22 cellular contexts compared by ENCODE assay signal in the genomic region with DNA sequence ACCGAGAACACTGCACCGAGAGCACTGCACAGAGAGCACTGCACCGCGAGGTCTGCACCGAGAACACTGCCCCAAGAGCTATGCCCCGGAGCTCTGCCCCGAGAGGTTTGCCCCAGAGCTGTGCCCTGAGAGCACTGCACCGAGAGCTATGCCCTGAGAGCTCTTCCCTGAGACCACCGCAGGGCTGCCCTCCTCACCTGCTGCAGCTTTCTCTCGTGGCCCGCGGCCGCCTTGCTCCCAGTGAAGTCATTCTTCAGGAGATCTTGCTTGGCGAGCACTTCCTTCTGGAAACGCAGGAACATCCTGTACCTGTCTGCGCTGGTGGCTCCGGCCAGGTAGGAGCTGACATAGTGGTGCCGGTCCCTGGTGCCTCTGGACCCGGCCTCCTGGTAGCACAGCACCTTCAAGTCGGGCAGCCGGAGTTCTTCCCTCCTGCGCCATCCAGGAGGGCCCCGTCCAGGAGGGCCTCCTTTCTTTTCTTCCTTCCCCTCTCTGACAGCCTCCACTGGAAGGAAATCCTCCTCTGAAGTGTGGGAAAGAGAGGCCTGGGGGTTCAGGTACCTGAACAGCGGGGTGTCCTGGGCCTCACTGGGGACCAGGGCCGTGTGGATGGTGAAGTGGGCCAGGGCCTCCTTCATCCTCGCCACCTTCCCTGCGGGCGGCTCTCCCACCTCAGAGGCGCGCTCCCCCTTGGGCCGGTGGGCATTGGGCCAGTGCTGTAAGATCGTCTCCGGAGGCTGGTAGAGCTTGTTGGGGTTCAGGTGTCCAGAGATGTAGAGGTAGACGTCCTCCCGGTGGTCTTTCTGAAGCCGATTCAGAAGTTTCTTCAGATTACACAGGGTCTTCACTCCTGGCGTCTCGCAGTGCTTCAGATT. TPM values are rescaled to one million over a fixed set of nuclear protein-coding genes. Genes with fewer than 3 reads are reported as not detected.
DNase-seq lines count a peak whose midpoint lies in the region; ATAC-seq and TF ChIP-seq lines count a peak whose summit lies in the region.
"Had no signal": no experiment of that assay in that cellular context is flagged by ENCODE, and none has a peak within 500 bp of the region (broad histone marks: within the 10 kb centered on the region; RNA-seq: fewer than 3 reads in every experiment).

No MANE protein-coding gene starts in this region.

- no peak overlapping the region for H3K4me2 ChIP-seq in osteoblast (ENCODE audit: insufficient read depth, low read length)
- H3K4me2 ChIP-seq: BLaER1 had no signal

- H3K79me2 ChIP-seq in osteoblast (ENCODE audit: insufficient read depth, low read length): no peaks in the 10 kb centered on the region

- no peaks in the 10 kb centered on the region for H3K36me3 ChIP-seq in Panc1 (ENCODE audit: control insufficient read depth, insufficient read depth, low read length)
- H3K36me3 ChIP-seq in osteoblast (ENCODE audit: insufficient read depth, low read length): no peaks in the 10 kb centered on the region
- no peaks in the 10 kb centered on the region for H3K36me3 ChIP-seq in aorta (ENCODE audit: control insufficient read depth in 1 of 2, insufficient read depth in 2 of 2, low read length in 1 of 2)
- H3K36me3 ChIP-seq: BLaER1 had no signal

- no peak overlapping the region for H2AFZ ChIP-seq in osteoblast (ENCODE audit: low read length)

- intact Hi-C loops in Panc1 (cut with micrococcal nuclease; ENCODE audit: unreplicated experiment) (no loop called here), aorta (cut with DNase I) (no loop called here)

- BruUV-seq in Panc1 (replicated peaks; lab: Mats Ljungman, UMichigan): no TSS peak

- POLR2A ChIA-PET in Panc1 (lab: Charles Lee): no interaction called here

- H3K4me1 ChIP-seq in Panc1 (ENCODE audit: control insufficient read depth, insufficient read depth, low read length): no peaks in the 10 kb centered on the region
- no peaks in the 10 kb centered on the region for H3K4me1 ChIP-seq in osteoblast (ENCODE audit: insufficient read depth, low read length)
- H3K4me1 ChIP-seq in aorta (ENCODE audit: control insufficient read depth in 1 of 2, insufficient read depth in 2 of 2, low read length in 2 of 2): no peaks in the 10 kb centered on the region
- H3K4me1 ChIP-seq: BLaER1 had no signal

- ATAC-seq in Panc1 (peak; percentile 42; the same call in 1 of the 2 replicates), aorta (ENCODE audit: low FRiP score) (peak; percentile 46), HG02981 (IDR thresholded peaks at IDR 0.05; ENCODE audit: unreplicated experiment) (no peak)
- ATAC-seq: HCT116, HepG2 had no signal

- 95 to 96% methylated on average over 38 of the region's 38 CpGs for WGBS in aorta, 2 donors

- H3K27me3 ChIP-seq in Panc1 (ENCODE audit: control insufficient read depth, insufficient read depth, low read length): no peaks in the 10 kb centered on the region; the same call in 1 of the 2 replicates
- no peaks in the 10 kb centered on the region for H3K27me3 ChIP-seq in osteoblast (ENCODE audit: insufficient read depth, low read length)
- H3K27me3 ChIP-seq in aorta (ENCODE audit: control insufficient read depth in 1 of 2, insufficient read depth in 2 of 2, low read length in 1 of 2): no peaks in the 10 kb centered on the region
- H3K27me3 ChIP-seq: BLaER1 had no signal

- H3K9me3 ChIP-seq in Panc1 (ENCODE audit: control insufficient read depth, insufficient read depth, low read depth, low read length) (no peaks in the 10 kb centered on the region), osteoblast (ENCODE audit: low read depth, low read length) (no peaks in the 10 kb centered on the region), aorta (ENCODE audit: control insufficient read depth, low read length) (no peaks in the 10 kb centered on the region)
- H3K9me3 ChIP-seq: BLaER1 had no signal

- CTCF ChIA-PET in Panc1 (lab: Charles Lee): no interaction called here

- DNase-seq in Panc1 (ENCODE audit: low read depth, low spot score) (no peak), fibroblast of gingiva (ENCODE audit: low read depth) (peak; percentile 0), osteoblast (ENCODE audit: insufficient read length, low spot score, missing footprints) (peak; percentile 35), aorta (no peak), SW480 (ENCODE audit: low spot score) (no peak)
- DNase-seq in activated CD4-positive, alpha-beta T cell treated with anti-CD3 and anti-CD28 coated beads for 4 hours: no peak
- DNase-seq: 8988T; CD4-positive, alpha-beta memory T cell; DMS153; DMS79; GDM1; GOT3; H7; HFFc6 had no signal

- in situ Hi-C loops in Panc1 (cut with HindIII; ENCODE audit: low pct_unique_long_range_greater_than_20kb, low sequenced_read_pairs): no loop called here

- no peak overlapping the region for H3K4me3 ChIP-seq in Panc1 (ENCODE audit: low read depth in 2 of 2, low read length in 2 of 2)
- H3K4me3 ChIP-seq in osteoblast (ENCODE audit: insufficient read depth, low read length): no peak overlapping the region
- no peak overlapping the region for H3K4me3 ChIP-seq in aorta (ENCODE audit: low read length in 2 of 2)
- H3K4me3 ChIP-seq: BLaER1 had no signal

- TF ChIP-seq CTCF in Panc1 (IDR thresholded peaks at IDR 0.05) (no peak), osteoblast (IDR thresholded peaks at IDR 0.05; ENCODE audit: extremely low read depth, low read depth, low read length) (no peak)

- H3K27ac ChIP-seq in Panc1 (ENCODE audit: low read length): no peak overlapping the region
- no peak overlapping the region for H3K27ac ChIP-seq in osteoblast (ENCODE audit: low read depth, low read length)
- no peak overlapping the region for H3K27ac ChIP-seq in aorta (ENCODE audit: low read depth in 1 of 2, low read length in 2 of 2)
- H3K27ac ChIP-seq: BLaER1 had no signal

- no peaks in the 10 kb centered on the region for H4K20me1 ChIP-seq in osteoblast (ENCODE audit: insufficient read depth, low read length)
- H4K20me1 ChIP-seq: BLaER1 had no signal

RNA-seq across cellular contexts. Expression of gene C6orf118, which starts 7.8 kb away (rescaled TPM):
- total RNA-seq in Panc1 (2021; ENCODE audit: unreplicated experiment) (not detected), osteoblast (not detected in 2 replicates), aorta (not detected)
- not detected for polyA plus RNA-seq in Panc1 (2012; ENCODE audit: insufficient read length)
- polyA plus RNA-seq in aorta: not detected
- total RNA-seq: A673; CD4-positive, alpha-beta memory T cell; Daoy; H7; HepG2; HFFc6 had no signal
- polyA plus RNA-seq: AG04450; CD14-positive monocyte; CD4-positive, alpha-beta memory T cell; HepG2 had no signal

Comparison
In these comparisons a context has a peak if more than half of its experiments do, and no peak if none do; other contexts are left out.
1. DNase-seq: peak in fibroblast of gingiva (single experiment) and osteoblast (single experiment); none in Panc1 (single experiment), aorta (0 of 2), activated CD4-positive, alpha-beta T cell treated with anti-CD3 and anti-CD28 coated beads for 4 hours (0 of 2) and SW480 (single experiment).